In the genomic region with DNA sequence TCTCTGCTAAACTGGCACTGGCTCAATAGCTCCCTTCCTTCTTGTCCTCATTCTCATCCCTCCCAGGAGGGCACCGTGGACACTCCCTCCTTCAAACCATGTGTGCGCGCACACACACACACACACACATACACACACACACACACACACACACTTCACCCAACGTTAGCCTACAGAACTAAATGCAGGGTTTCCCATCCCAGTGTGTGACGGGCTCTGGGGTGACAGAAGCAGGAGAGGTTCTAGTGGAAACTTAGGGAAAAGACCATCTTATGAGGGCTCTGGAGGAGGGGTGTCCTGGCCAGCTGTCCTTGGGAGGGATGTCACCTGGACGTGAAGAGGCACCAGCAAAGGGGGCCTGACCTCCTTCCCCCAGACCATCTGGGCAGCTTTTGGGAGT, we compare ENCODE assay signal across 14 cellular contexts. TPM values are rescaled to one million over a fixed set of nuclear protein-coding genes. Genes with fewer than 3 reads are reported as not detected.
"Had no signal": no experiment of that assay in that cellular context is flagged by ENCODE, and none has a peak within 500 bp of the region (broad histone marks: within the 10 kb centered on the region; RNA-seq: fewer than 3 reads in every experiment).

No MANE protein-coding gene starts in this region.

- H3K4me3 ChIP-seq: dorsolateral prefrontal cortex, heart left ventricle, prostate gland, right lobe of liver, spleen had no signal

- DNase-seq: cortex of kidney, heart left ventricle, hippocampal formation, spleen had no signal

- H3K27me3 ChIP-seq: dorsolateral prefrontal cortex, right lobe of liver had no signal

- H3K36me3 ChIP-seq: prostate gland, right lobe of liver had no signal

- H3K9me3 ChIP-seq: heart left ventricle, prostate gland, right lobe of liver, spleen had no signal

- H3K4me1 ChIP-seq: parathyroid adenoma, prostate gland, right lobe of liver, spleen had no signal

- H3K27ac ChIP-seq: dorsolateral prefrontal cortex, heart left ventricle, parathyroid adenoma, prostate gland, right lobe of liver, spleen had no signal

RNA-seq across cellular contexts. Expression of gene LRRC46, which starts 29.6 kb away (rescaled TPM):
- total RNA-seq: frontal cortex, glomerular endothelial cell, lower leg skin, mesenteric fat pad, mononuclear cell, skeletal muscle tissue had no signal

RNA-seq across cellular contexts. Expression of gene SP6, which starts 49.1 kb away (rescaled TPM):
- total RNA-seq: frontal cortex had no signal
